In the genomic region with DNA sequence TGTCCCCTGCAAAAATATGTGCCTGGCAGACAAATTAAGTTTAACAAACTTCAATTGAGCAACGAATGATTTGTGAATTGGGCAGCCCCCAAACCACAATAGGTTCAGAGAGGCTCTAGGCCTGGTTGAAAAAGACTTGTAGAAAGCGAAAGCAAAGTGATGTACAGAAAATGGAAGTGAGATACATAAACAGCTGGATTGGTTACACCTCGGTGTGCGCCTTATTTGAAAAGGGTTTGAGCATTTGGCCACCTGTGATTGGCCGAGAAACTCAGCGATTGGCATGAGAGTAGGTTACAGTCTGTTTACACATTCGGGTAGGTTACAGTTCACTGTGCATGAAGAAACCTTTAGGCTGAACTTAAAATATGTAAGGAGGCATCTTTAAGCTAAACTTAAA, we compare ENCODE assay signal across 12 cellular contexts.
A peak's percentile ranks its signal among the peaks of the same experiment; 100 is the strongest.
DNase-seq lines count a peak whose midpoint lies in the region; ATAC-seq, FAIRE-seq and TF ChIP-seq lines count a peak whose summit lies in the region.
"Had no signal": no experiment of that assay in that cellular context is flagged by ENCODE, and none has a peak within 500 bp of the region (broad histone marks: within the 10 kb centered on the region; RNA-seq: fewer than 3 reads in every experiment).

No MANE protein-coding gene starts in this region.

- FAIRE-seq in GM18507 (lab: Jason Lieb, UNC): peak; percentile 94

- H3K36me3 Mint-ChIP-seq in type B pancreatic cell: peaks cover under 1% of the 10 kb centered on the region

- no peaks in the 10 kb centered on the region for H4K20me1 ChIP-seq in OCI-LY7 (ENCODE audit: insufficient read depth, low read length)

- BruUV-seq in OCI-LY7 (replicated peaks; lab: Mats Ljungman, UMichigan) (no TSS peak), A673 (replicated peaks; lab: Mats Ljungman, UMichigan) (no TSS peak)

- intact Hi-C loops in OCI-LY7 (cut with micrococcal nuclease; ENCODE audit: unreplicated experiment) (no loop called here), A673 (cut with micrococcal nuclease; ENCODE audit: unreplicated experiment) (no loop called here), left ventricle myocardium superior (cut with micrococcal nuclease) (no loop called here)

- peak overlapping the region; percentile 46 for H3K4me2 ChIP-seq in OCI-LY7 (ENCODE audit: low read length)

- CTCF ChIA-PET in OCI-LY7 (lab: Charles Lee; ENCODE audit: unreplicated experiment): interaction anchor here (0.9 kb wide), 1 partner anchor 22 kb away, joined by 4 read pairs; no protein-coding TSS in a partner anchor
- CTCF ChIA-PET in A673 (lab: Charles Lee): no interaction called here

- POLR2A ChIA-PET in OCI-LY7 (lab: Charles Lee) (interaction anchor here (0.7 to 2.7 kb wide), 9 partner anchors 11 to 941 kb away, joined by 3 to 20 read pairs (median 6); no protein-coding TSS in a partner anchor), A673 (lab: Charles Lee; ENCODE audit: low non-redundant PET) (no interaction called here)

- H3K36me3 ChIP-seq in OCI-LY7 (ENCODE audit: insufficient read depth, low read length) (no peaks in the 10 kb centered on the region), A673 (ENCODE audit: insufficient read depth, low read length, poor library complexity, severe bottlenecking) (no peaks in the 10 kb centered on the region)
- H3K36me3 ChIP-seq: SJSA1 had no signal

- H3K27me3 ChIP-seq in A673 (replicated peaks; ENCODE audit: insufficient read depth, low read depth, low read length, poor library complexity): no peaks in the 10 kb centered on the region
- H3K27me3 ChIP-seq: SJSA1 had no signal

- peaks cover 12% of the 10 kb centered on the region for H3K4me1 Mint-ChIP-seq in type B pancreatic cell (ENCODE audit: unreplicated experiment)

- H3K27ac Mint-ChIP-seq in type B pancreatic cell: no peak overlapping the region

- H3K9me3 ChIP-seq in OCI-LY7 (ENCODE audit: low read length): no peaks in the 10 kb centered on the region
- no peaks in the 10 kb centered on the region for H3K9me3 ChIP-seq in A673 (ENCODE audit: low read depth, low read length, poor library complexity, severe bottlenecking)
- H3K9me3 ChIP-seq: SJSA1 had no signal

- ATAC-seq in GM19463 (IDR thresholded peaks at IDR 0.05; ENCODE audit: unreplicated experiment) (peak; percentile 92), HG02981 (IDR thresholded peaks at IDR 0.05; ENCODE audit: unreplicated experiment) (peak; percentile 84), left ventricle myocardium superior (no peak)

- no peak overlapping the region for H3K4me3 Mint-ChIP-seq in type B pancreatic cell

- H3K27ac ChIP-seq in OCI-LY7 (ENCODE audit: low read depth, low read length, poor library complexity, severe bottlenecking) (peak overlapping the region; percentile 73), A673 (ENCODE audit: low read depth, low read length, poor library complexity, severe bottlenecking) (no peak overlapping the region)
- H3K27ac ChIP-seq: SJSA1 had no signal

- H3K79me2 ChIP-seq in OCI-LY7 (ENCODE audit: insufficient read depth, low read depth, low read length): no peaks in the 10 kb centered on the region

- peaks cover under 1% of the 10 kb centered on the region for H3K27me3 Mint-ChIP-seq in type B pancreatic cell

- TF ChIP-seq CTCF in OCI-LY7 (conservative IDR thresholded peaks at IDR 0.05; ENCODE audit: low read length): no peak
- TF ChIP-seq CTCF in A673 (conservative IDR thresholded peaks at IDR 0.05; ENCODE audit: low read depth, low read length): no peak
- no peak for TF ChIP-seq CTCF in type B pancreatic cell (conservative IDR thresholded peaks at IDR 0.05)

- DNase-seq in GM18507 (ENCODE audit: extremely low spot score, insufficient read length, low read depth): peak; percentile 25
- DNase-seq in OCI-LY7 (ENCODE audit: low spot score): peak; percentile 88
- DNase-seq in A673 (ENCODE audit: low spot score): no peak
- no peak for DNase-seq in type B pancreatic cell (ENCODE audit: extremely low spot score, unreplicated experiment)
- DNase-seq in left ventricle myocardium superior: no peak
- no peak for DNase-seq in NCI-H2227 treated with DMSO at 0.1 percent for 48 hours (lab: John Stamatoyannopoulos, UW)
- DNase-seq: activated CD8-positive, alpha-beta memory T cell treated with anti-CD3 and anti-CD28 coated beads, Interleukin-2, amount 50 U/mL, for 48 hours; central memory CD4-positive, alpha-beta T cell; HCEC 1CT had no signal

- no peaks in the 10 kb centered on the region for H3K9me3 Mint-ChIP-seq in type B pancreatic cell

- peaks cover 63% of the 10 kb centered on the region for H3K4me1 ChIP-seq in OCI-LY7 (ENCODE audit: insufficient read depth, low read length, poor library complexity, severe bottlenecking)
- no peaks in the 10 kb centered on the region for H3K4me1 ChIP-seq in A673 (ENCODE audit: insufficient read depth, low read length, poor library complexity, severe bottlenecking)
- H3K4me1 ChIP-seq: SJSA1 had no signal

- peak overlapping the region; percentile 87 for H2AFZ ChIP-seq in OCI-LY7 (ENCODE audit: low read length)

- H3K4me3 ChIP-seq in OCI-LY7 (ENCODE audit: low read depth, low read length, poor library complexity, severe bottlenecking): peak overlapping the region; percentile 25
- no peak overlapping the region for H3K4me3 ChIP-seq in A673 (ENCODE audit: low read depth, low read length, poor library complexity, severe bottlenecking)
- H3K4me3 ChIP-seq: SJSA1 had no signal

- H3K9me2 ChIP-seq in OCI-LY7 (ENCODE audit: insufficient read depth, low read length): no peaks in the 10 kb centered on the region

Comparison
In these comparisons a context has a peak if more than half of its experiments do, and no peak if none do; other contexts are left out.
1. DNase-seq: peak in GM18507 (single experiment) and OCI-LY7 (single experiment); none in A673 (single experiment), type B pancreatic cell (single experiment), left ventricle myocardium superior (single experiment) and NCI-H2227 treated with DMSO at 0.1 percent for 48 hours (single experiment).